19 cellular contexts compared by ENCODE assay signal in the genomic region with DNA sequence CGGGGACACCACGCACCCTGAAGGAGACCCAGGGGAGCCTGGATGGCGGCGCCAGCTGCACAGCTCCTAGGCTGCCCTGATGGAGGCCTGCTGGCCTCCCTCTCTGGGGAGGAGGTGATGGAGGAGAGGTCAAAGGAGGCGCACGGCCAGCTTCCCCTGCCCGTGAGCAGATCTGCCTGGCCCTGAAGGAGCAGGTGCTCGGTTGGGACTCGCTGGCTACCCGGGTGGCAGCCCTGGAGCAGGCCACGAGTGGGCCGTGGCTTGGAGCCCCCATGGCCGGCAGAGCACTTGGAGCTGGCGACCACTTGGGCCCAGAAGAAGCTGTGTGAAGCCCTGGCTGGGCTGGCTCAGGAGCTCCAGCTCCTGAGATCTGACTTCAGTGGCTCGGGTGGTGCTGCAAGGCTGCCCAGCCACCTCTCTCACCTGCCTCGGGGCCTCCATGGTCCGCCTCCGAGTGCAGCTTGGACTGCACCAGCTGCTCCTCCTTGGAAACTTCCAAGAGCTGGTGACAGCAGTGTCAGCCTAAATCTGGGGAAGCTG. TPM values are rescaled to one million over a fixed set of nuclear protein-coding genes. Genes with fewer than 3 reads are reported as not detected.
A peak's percentile ranks its signal among the peaks of the same experiment; 100 is the strongest.
DNase-seq lines count a peak whose midpoint lies in the region; ATAC-seq, FAIRE-seq and TF ChIP-seq lines count a peak whose summit lies in the region.
"Had no signal": no experiment of that assay in that cellular context is flagged by ENCODE, and none has a peak within 500 bp of the region (broad histone marks: within the 10 kb centered on the region; RNA-seq: fewer than 3 reads in every experiment).

No MANE protein-coding gene starts in this region.

- ATAC-seq in pancreas: no peak
- ATAC-seq: A549; CD8-positive, alpha-beta T cell had no signal

- H3K9ac ChIP-seq in mesendoderm (ENCODE audit: low read length): no peak overlapping the region

- no peak overlapping the region for H2BK120ac ChIP-seq in mesendoderm (ENCODE audit: low read depth, low read length)

- H4K5ac ChIP-seq in mesendoderm (ENCODE audit: low read length): no peak overlapping the region

- H3K4me3 ChIP-seq in right atrium auricular region (no peak overlapping the region), left ventricle myocardium inferior (no peak overlapping the region), coronary artery (no peak overlapping the region), pancreas (no peak overlapping the region), mesendoderm (ENCODE audit: low read length) (no peak overlapping the region)
- H3K4me3 ChIP-seq: A549 had no signal

- no peak for FAIRE-seq in pancreas (lab: Jason Lieb, UNC)
- FAIRE-seq: A549, GM12892, GM18507 had no signal

- H2AK5ac ChIP-seq in mesendoderm (ENCODE audit: low read length): no peak overlapping the region

- DNase-seq in right atrium auricular region (ENCODE audit: low spot score): peak; percentile 32
- DNase-seq in left ventricle myocardium inferior: no peak
- peak; percentile 54 for DNase-seq in coronary artery (ENCODE audit: low spot score)
- peak; percentile 75 for DNase-seq in posterior vena cava (ENCODE audit: low spot score)
- no peak for DNase-seq in pancreas
- no peak for DNase-seq in iPS-NIHi7 (ENCODE audit: extremely low spot score)
- DNase-seq in mesendoderm: no peak
- DNase-seq: Calu3; CD8-positive, alpha-beta T cell; KG1; MV-4-11; NCI-H1694 treated with DMSO at 0.1 percent for 48 hours; NCI-H510A; NCI-H748 treated with DMSO at 0.1 percent for 48 hours; OCI-M1 had no signal

- WGBS in pancreas, 2 donors: 92 to 94% methylated on average over 18 of the region's 18 CpGs
- WGBS in mesendoderm (ENCODE audit: extremely low coverage, insufficient coverage, low lambda C conversion rate): no CpG with 5 or more reads among the region's 18 CpGs

- no peaks in the 10 kb centered on the region for H3K79me1 ChIP-seq in mesendoderm (ENCODE audit: low read length)

- intact Hi-C loops in left ventricle myocardium inferior (cut with micrococcal nuclease) (no loop called here), posterior vena cava (cut with DNase I) (no loop called here), pancreas (cut with DNase I) (no loop called here)

- no peak overlapping the region for H3K56ac ChIP-seq in mesendoderm (ENCODE audit: low read length)

- H3K27ac ChIP-seq in right atrium auricular region (no peak overlapping the region), left ventricle myocardium inferior (replicated peaks) (no peak overlapping the region), coronary artery (no peak overlapping the region), pancreas (no peak overlapping the region), mesendoderm (ENCODE audit: low read depth, low read length) (no peak overlapping the region)
- H3K27ac ChIP-seq: A549 had no signal

- no peak overlapping the region for H2BK15ac ChIP-seq in mesendoderm (replicated peaks; ENCODE audit: low read depth)

- H3K9me3 ChIP-seq in right atrium auricular region (no peaks in the 10 kb centered on the region), left ventricle myocardium inferior (replicated peaks) (peaks cover 12% of the 10 kb centered on the region), pancreas (no peaks in the 10 kb centered on the region)

- no peak overlapping the region for H3K23ac ChIP-seq in mesendoderm (ENCODE audit: low read length)

- no peak overlapping the region for H2BK5ac ChIP-seq in mesendoderm (ENCODE audit: low read length)

- H3K27me3 ChIP-seq in right atrium auricular region (no peaks in the 10 kb centered on the region), left ventricle myocardium inferior (ENCODE audit: low read depth) (no peaks in the 10 kb centered on the region), pancreas (no peaks in the 10 kb centered on the region), mesendoderm (ENCODE audit: insufficient read depth, low read length, poor library complexity) (no peaks in the 10 kb centered on the region)

- no peak for TF ChIP-seq CTCF in right atrium auricular region (IDR thresholded peaks at IDR 0.05)
- TF ChIP-seq CTCF in left ventricle myocardium inferior (IDR thresholded peaks at IDR 0.05; ENCODE audit: borderline replicate concordance): no peak
- TF ChIP-seq CTCF in coronary artery (IDR thresholded peaks at IDR 0.05): no peak
- no peak for TF ChIP-seq CTCF in pancreas (IDR thresholded peaks at IDR 0.05)

- no peak overlapping the region for H3K18ac ChIP-seq in mesendoderm (ENCODE audit: low read length)

- no peaks in the 10 kb centered on the region for H3K79me2 ChIP-seq in mesendoderm (ENCODE audit: control insufficient read depth, insufficient read depth, low read length)

- H3K4ac ChIP-seq in mesendoderm (ENCODE audit: low read depth, low read length): no peak overlapping the region

- H3K36me3 ChIP-seq in right atrium auricular region: no peaks in the 10 kb centered on the region
- no peaks in the 10 kb centered on the region for H3K36me3 ChIP-seq in left ventricle myocardium inferior
- no peaks in the 10 kb centered on the region for H3K36me3 ChIP-seq in pancreas
- no peaks in the 10 kb centered on the region for H3K36me3 ChIP-seq in mesendoderm (ENCODE audit: control insufficient read depth, insufficient read depth, low read length)

- H3K4me1 ChIP-seq in right atrium auricular region (peaks cover 0 to 12% of the 10 kb centered on the region in 2 donors), left ventricle myocardium inferior (peaks cover 13% of the 10 kb centered on the region), pancreas (no peaks in the 10 kb centered on the region), mesendoderm (ENCODE audit: control insufficient read depth, low read depth, low read length) (no peaks in the 10 kb centered on the region)
- H3K4me1 ChIP-seq: A549 had no signal

- no peak overlapping the region for H4K8ac ChIP-seq in mesendoderm (ENCODE audit: low read depth, low read length)

- no peak overlapping the region for H3K4me2 ChIP-seq in mesendoderm (ENCODE audit: low read length)
- H3K4me2 ChIP-seq: A549 had no signal

RNA-seq across cellular contexts. Expression of a gene that starts 7.5 kb away (rescaled TPM):
- total RNA-seq in right atrium auricular region: 1 to 10 TPM in 1 of 2 donors, under 1 TPM in 1; 0.52 to 4.3 TPM
- 0.19 TPM for total RNA-seq in left ventricle myocardium inferior
- 1 to 10 TPM in 1 of 2 donors, not detected in 1; 1.6 TPM for total RNA-seq in posterior vena cava
- total RNA-seq in pancreas: under 1 TPM in 1 of 6 donors, not detected in 5; 0.09 TPM
- polyA plus RNA-seq in pancreas: not detected
- polyA plus RNA-seq in mesendoderm (2013, experiment 1 of 2): not detected
- not detected for polyA plus RNA-seq in mesendoderm (2013, experiment 2 of 2)
- total RNA-seq: Calu3; CD8-positive, alpha-beta T cell; H4 had no signal

RNA-seq across cellular contexts. Expression of a gene that starts 17.5 kb away (rescaled TPM):
- total RNA-seq in right atrium auricular region (1 to 10 TPM; 1.5 to 1.6 TPM), left ventricle myocardium inferior (0.19 TPM), posterior vena cava (under 1 TPM in 1 of 2 donors, not detected in 1; 0.74 TPM), pancreas (under 1 TPM in 1 of 6 donors, not detected in 5; 0.31 TPM)
- under 1 TPM in 1 of 2 donors, not detected in 1; 0.30 TPM for polyA plus RNA-seq in pancreas
- 0.03 TPM for polyA plus RNA-seq in mesendoderm (2013, experiment 1 of 2)
- polyA plus RNA-seq in mesendoderm (2013, experiment 2 of 2): not detected
- total RNA-seq: CD8-positive, alpha-beta T cell; H4 had no signal

RNA-seq across cellular contexts. Expression of a gene that starts 36.4 kb away (rescaled TPM):
- total RNA-seq in right atrium auricular region (1 to 10 TPM in 1 of 2 donors, under 1 TPM in 1; 0.82 to 2.4 TPM), left ventricle myocardium inferior (0.93 TPM), posterior vena cava (under 1 TPM; 0.43 to 0.51 TPM), pancreas (under 1 TPM in 3 of 6 donors, not detected in 3; 0.25 to 0.37 (median 0.34) TPM)
- polyA plus RNA-seq in pancreas: under 1 TPM; 0.19 TPM
- polyA plus RNA-seq in mesendoderm (2013, experiment 1 of 2): 0.14 TPM
- 0.15 TPM for polyA plus RNA-seq in mesendoderm (2013, experiment 2 of 2)

RNA-seq across cellular contexts. Expression of a gene that starts 41.3 kb away (rescaled TPM):
- total RNA-seq in right atrium auricular region (10 to 100 TPM; 17.0 to 25.7 TPM), left ventricle myocardium inferior (18.2 TPM), posterior vena cava (10 to 100 TPM; 20.0 to 26.3 TPM), pancreas (10 to 100 TPM; 10.9 to 22.2 (median 15.2) TPM)
- 10 to 100 TPM in 1 of 2 donors, 1 to 10 TPM in 1; 5.4 to 19.7 TPM for polyA plus RNA-seq in pancreas
- polyA plus RNA-seq in mesendoderm (2013, experiment 1 of 2): 4.5 TPM
- polyA plus RNA-seq in mesendoderm (2013, experiment 2 of 2): 4.4 TPM

RNA-seq across cellular contexts. Expression of a gene that starts 58.3 kb away (rescaled TPM):
- total RNA-seq in right atrium auricular region (under 1 TPM; 0.11 to 0.31 TPM), left ventricle myocardium inferior (0.38 TPM), posterior vena cava (under 1 TPM in 1 of 2 donors, not detected in 1; 0.19 TPM), pancreas (1 to 10 TPM in 1 of 6 donors, under 1 TPM in 3, not detected in 2; 0.04 to 1.3 (median 0.09) TPM)
- polyA plus RNA-seq in pancreas: under 1 TPM in 1 of 2 donors, not detected in 1; 0.02 TPM
- 1.2 TPM for polyA plus RNA-seq in mesendoderm (2013, experiment 1 of 2)
- 1.2 TPM for polyA plus RNA-seq in mesendoderm (2013, experiment 2 of 2)

Comparison
In these comparisons a context has a peak if more than half of its experiments do, and no peak if none do; other contexts are left out.
1. DNase-seq: peak in right atrium auricular region (single experiment), coronary artery (single experiment) and posterior vena cava (single experiment); none in left ventricle myocardium inferior (single experiment), pancreas (0 of 6), iPS-NIHi7 (single experiment) and mesendoderm (single experiment).